Comparison of ENCODE assay signal across 1 cellular context in genomic region chr7:39894904-39895303, GRCh38.
TF ChIP-seq lines count a peak whose summit lies in the region.

No MANE protein-coding gene starts in this region.

TF ChIP-seq in GM23338, 12 proteins besides CTCF, POLR2A, EP300 and RAD21 (continued from another document):
- no peak for TF ChIP-seq ZNF462 (CRISPR knock-in tag; IDR thresholded peaks at IDR 0.05)
